12 cellular contexts compared by ENCODE assay signal in the genomic region with DNA sequence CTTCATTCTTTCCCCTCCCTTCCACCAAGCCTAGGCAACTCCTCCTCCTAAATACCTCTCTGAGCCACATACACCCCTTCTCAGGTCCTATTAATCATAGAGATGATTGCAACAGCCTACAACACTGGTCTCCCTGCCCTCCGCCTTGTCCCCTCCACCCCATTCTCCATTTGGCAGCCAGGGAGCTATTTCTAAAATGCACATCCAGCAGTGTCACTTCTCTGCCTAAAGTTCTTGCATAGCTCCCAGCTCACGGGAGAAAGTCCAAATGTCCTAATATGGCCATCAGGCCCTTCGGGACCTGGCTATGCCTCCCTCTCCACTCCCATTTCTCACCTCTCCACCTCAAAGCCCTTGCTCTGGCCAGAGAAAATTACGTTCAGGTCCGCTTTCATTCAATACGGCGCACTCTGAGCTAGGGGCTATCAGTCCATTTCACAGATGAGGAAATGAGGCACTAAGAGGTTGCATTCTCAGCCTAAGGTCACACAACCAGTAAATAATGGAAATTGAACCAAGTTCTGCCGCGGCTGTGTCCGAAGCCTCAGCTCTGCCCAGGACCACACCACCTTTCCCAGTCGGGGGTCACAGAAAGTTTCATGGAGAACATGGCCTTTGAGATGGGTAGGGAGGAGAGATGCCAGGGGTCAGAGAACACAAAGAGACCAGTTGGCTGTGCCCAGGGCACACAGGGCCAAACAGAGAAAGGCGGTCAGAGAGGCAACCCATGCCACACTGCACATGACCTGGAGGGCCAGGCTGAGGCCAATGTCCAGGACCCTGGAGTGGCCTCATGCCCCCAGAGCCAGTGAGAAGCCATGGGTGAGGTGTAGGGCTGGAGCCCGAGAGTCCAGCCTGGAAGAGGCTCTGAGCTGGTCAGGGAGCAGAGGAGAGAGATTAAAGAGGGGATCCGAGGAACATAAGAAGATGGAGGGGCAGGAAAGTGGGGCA.
DNase-seq lines count a peak whose midpoint lies in the region; ATAC-seq and TF ChIP-seq lines count a peak whose summit lies in the region.
"Had no signal": no experiment of that assay in that cellular context is flagged by ENCODE, and none has a peak within 500 bp of the region (broad histone marks: within the 10 kb centered on the region; RNA-seq: fewer than 3 reads in every experiment).

No MANE protein-coding gene starts in this region.

- H3K27ac Mint-ChIP-seq in brain (peak overlapping the region in 3 of 5 experiments; percentile 33 to 56 (median 53)), Calu3 (ENCODE audit: unreplicated experiment) (no peak overlapping the region)
- H3K27ac Mint-ChIP-seq: stimulated activated naive B cell treated with anti-CD40 and anti-IgM and Interleukin-4, amounts not matched to agents 10 μg/mL and 1 μg/mL and 100 μg/mL, for 72 hours had no signal

- peaks cover 40% of the 10 kb centered on the region for H3K4me1 ChIP-seq in BLaER1
- peaks cover 71 to 94% of the 10 kb centered on the region in 2 donors for H3K4me1 ChIP-seq in gastrocnemius medialis

- BruUV-seq in Calu3 (replicated peaks; lab: Mats Ljungman, UMichigan) = no TSS peak

- H3K4me2 ChIP-seq in BLaER1 = peak overlapping the region; percentile 58

- H3K27ac ChIP-seq in BLaER1 = no peak overlapping the region
- H3K27ac ChIP-seq in gastrocnemius medialis = peak overlapping the region; percentile 87 to 94 (median 89)

- peaks cover 99% of the 10 kb centered on the region for H4K20me1 ChIP-seq in BLaER1

- H3K4me3 ChIP-seq in BLaER1 (no peak overlapping the region), gastrocnemius medialis (peak overlapping the region in 2 of 4 donors; percentile 0 to 8)

- H3K36me3 Mint-ChIP-seq in brain (no peaks in the 10 kb centered on the region), Calu3 (ENCODE audit: insufficient read depth, unreplicated experiment) (no peaks in the 10 kb centered on the region)
- H3K36me3 Mint-ChIP-seq: stimulated activated naive B cell treated with anti-CD40 and anti-IgM and Interleukin-4, amounts not matched to agents 10 μg/mL and 1 μg/mL and 100 μg/mL, for 72 hours had no signal

- no peak overlapping the region for H3K9ac ChIP-seq in BLaER1

- H3K27me3 Mint-ChIP-seq in brain (no peaks in the 10 kb centered on the region), Calu3 (ENCODE audit: unreplicated experiment) (peaks cover 72% of the 10 kb centered on the region)

- peaks cover 32% of the 10 kb centered on the region; the same call in 1 of the 2 replicates for H3K36me3 ChIP-seq in BLaER1
- no peaks in the 10 kb centered on the region for H3K36me3 ChIP-seq in gastrocnemius medialis

- H3K27me3 ChIP-seq in BLaER1 (no peaks in the 10 kb centered on the region), gastrocnemius medialis (no peaks in the 10 kb centered on the region)

- peak; percentile 55 for DNase-seq in iris pigment epithelial cell (ENCODE audit: low read depth)
- peak in 1 of 2 donors; percentile 65 for DNase-seq in gastrocnemius medialis
- DNase-seq in NCI-H2081 (lab: John Stamatoyannopoulos, UW) = no peak
- no peak for DNase-seq in Calu3
- DNase-seq in NCI-H1092 treated with DMSO at 0.1 percent for 48 hours (lab: John Stamatoyannopoulos, UW) = no peak
- DNase-seq: activated CD4-positive, CD25-positive, alpha-beta regulatory T cell; amygdala; NCI-H1105; stimulated activated naive B cell treated with anti-CD40 and anti-IgM and Interleukin-4, amounts not matched to agents 10 μg/mL and 1 μg/mL and 100 μg/mL, for 72 hours had no signal

- TF ChIP-seq CTCF in brain (conservative IDR thresholded peaks at IDR 0.05) = no peak
- TF ChIP-seq CTCF in gastrocnemius medialis (IDR thresholded peaks at IDR 0.05 in 4 of 5, conservative IDR thresholded peaks at IDR 0.05 in 1 of 5) = no peak
- TF ChIP-seq CTCF in Calu3 (IDR thresholded peaks at IDR 0.05; ENCODE audit: unreplicated experiment) = no peak

- peaks cover 53% of the 10 kb centered on the region for H3K4me1 Mint-ChIP-seq in brain
- no peaks in the 10 kb centered on the region for H3K4me1 Mint-ChIP-seq in Calu3 (ENCODE audit: low read depth, unreplicated experiment)

- in situ Hi-C loops in gastrocnemius medialis (cut with MboI; ENCODE audit: low sequenced_read_pairs in 4 of 4) = no loop called here

- H3K9me3 ChIP-seq in BLaER1 (no peaks in the 10 kb centered on the region), gastrocnemius medialis (no peaks in the 10 kb centered on the region)

- H3K4me3 Mint-ChIP-seq in brain (no peak overlapping the region), Calu3 (ENCODE audit: low read depth, unreplicated experiment) (no peak overlapping the region)
- H3K4me3 Mint-ChIP-seq: stimulated activated naive B cell treated with anti-CD40 and anti-IgM and Interleukin-4, amounts not matched to agents 10 μg/mL and 1 μg/mL and 100 μg/mL, for 72 hours had no signal

- intact Hi-C loops in gastrocnemius medialis (cut with DNase I; ENCODE audit: low total_unique reads) = no loop called here
- intact Hi-C loops in Calu3 (cut with micrococcal nuclease; ENCODE audit: unreplicated experiment) = no loop called here

- peak; percentile 25 to 37 for ATAC-seq in gastrocnemius medialis
- ATAC-seq in GM21825 (IDR thresholded peaks at IDR 0.05; ENCODE audit: unreplicated experiment) = no peak

- H3K9me3 Mint-ChIP-seq in brain = no peaks in the 10 kb centered on the region
- H3K9me3 Mint-ChIP-seq in Calu3 (ENCODE audit: low read depth, unreplicated experiment) = no peaks in the 10 kb centered on the region
- H3K9me3 Mint-ChIP-seq: stimulated activated naive B cell treated with anti-CD40 and anti-IgM and Interleukin-4, amounts not matched to agents 10 μg/mL and 1 μg/mL and 100 μg/mL, for 72 hours had no signal

- no peak for TF ChIP-seq POLR2A in gastrocnemius medialis (IDR thresholded peaks at IDR 0.05)

- CTCF ChIA-PET in Calu3 (lab: Charles Lee) = interaction anchor here (0.6 kb wide), 1 partner anchor 34 kb away, joined by 4 read pairs; no protein-coding TSS in a partner anchor
